Comparison of ENCODE assay signal across 1 cellular context in the genomic region with DNA sequence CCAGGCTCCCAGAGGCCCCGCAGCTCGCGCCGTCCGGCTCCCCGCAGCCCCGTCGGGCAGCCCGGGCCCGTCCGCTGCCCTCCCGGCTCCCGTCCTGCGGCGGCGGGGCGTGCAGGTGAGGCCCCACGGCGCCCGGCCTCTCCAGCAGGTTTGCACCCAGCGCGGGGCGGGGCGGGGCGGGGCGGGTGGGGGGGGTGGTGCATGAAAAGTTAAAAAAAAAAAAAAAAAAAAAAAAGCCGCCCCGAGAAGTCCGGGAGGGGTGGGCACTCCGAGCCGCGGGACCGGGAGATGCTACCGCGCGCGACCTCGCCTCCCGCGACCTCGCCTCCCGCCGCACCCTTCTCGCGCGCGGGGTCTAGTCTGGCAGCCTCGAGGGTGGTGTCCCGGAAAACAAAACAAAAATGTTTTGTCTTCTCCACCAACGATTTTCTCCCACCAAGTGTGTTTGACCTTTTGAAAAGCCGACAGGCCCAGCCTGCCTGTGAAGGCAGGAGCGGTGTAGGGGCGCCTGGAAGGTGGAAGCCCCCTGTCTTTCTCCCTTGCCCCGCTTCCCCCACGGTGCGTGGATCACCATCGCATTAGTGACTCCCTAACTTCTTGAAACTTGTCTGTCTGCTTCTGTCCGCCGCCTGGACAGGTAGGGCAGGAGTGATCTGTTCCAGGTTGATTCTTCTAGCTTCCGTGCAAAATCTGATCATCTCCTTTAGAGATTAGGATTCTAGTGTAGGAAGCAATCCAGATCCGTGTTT.
TF ChIP-seq lines count a peak whose summit lies in the region.

No MANE protein-coding gene starts in this region.

TF ChIP-seq in HepG2, 621 proteins besides CTCF, POLR2A, EP300 and RAD21 (continued from another document):
- TF ChIP-seq, protein P1, sequence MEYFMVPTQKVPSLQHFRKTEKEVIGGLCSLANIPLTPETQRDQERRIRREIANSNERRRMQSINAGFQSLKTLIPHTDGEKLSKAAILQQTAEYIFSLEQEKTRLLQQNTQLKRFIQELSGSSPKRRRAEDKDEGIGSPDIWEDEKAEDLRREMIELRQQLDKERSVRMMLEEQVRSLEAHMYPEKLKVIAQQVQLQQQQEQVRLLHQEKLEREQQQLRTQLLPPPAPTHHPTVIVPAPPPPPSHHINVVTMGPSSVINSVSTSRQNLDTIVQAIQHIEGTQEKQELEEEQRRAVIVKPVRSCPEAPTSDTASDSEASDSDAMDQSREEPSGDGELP (IDR thresholded peaks at IDR 0.05; ENCODE audit: borderline replicate concordance, low read depth) = no peak
- TF ChIP-seq ISX (CRISPR knock-in tag; conservative IDR thresholded peaks at IDR 0.05) (no peak), RBM39 (IDR thresholded peaks at IDR 0.05; ENCODE audit: low read depth, low read length, poor library complexity, severe bottlenecking) (peak; percentile 30), ASH2L (IDR thresholded peaks at IDR 0.05; ENCODE audit: insufficient read length, low read depth, low read length) (peak; percentile 20), SP4 (CRISPR knock-in tag; IDR thresholded peaks at IDR 0.05) (peak; percentile 7; the same call in 1 of the 2 replicates), ZEB1 (IDR thresholded peaks at IDR 0.05; ENCODE audit: insufficient replicate concordance, low read depth) (peak; percentile 17)
TF ChIP-seq in HepG2: peak in this region for 5.
